ENCODE assay signal across 11 cellular contexts in genomic region chr10:34985823-34986222, GRCh38.
A peak's percentile ranks its signal among the peaks of the same experiment; 100 is the strongest.
DNase-seq lines count a peak whose midpoint lies in the region; ATAC-seq, FAIRE-seq and TF ChIP-seq lines count a peak whose summit lies in the region.
"Had no signal": no experiment of that assay in that cellular context is flagged by ENCODE, and none has a peak within 500 bp of the region (broad histone marks: within the 10 kb centered on the region; RNA-seq: fewer than 3 reads in every experiment).

No MANE protein-coding gene starts in this region.

- no peak overlapping the region for H3K27ac ChIP-seq in A549
- H3K27ac ChIP-seq: neutrophil had no signal

- FAIRE-seq in A549 (lab: Jason Lieb, UNC) (no peak), RCC 7860 (lab: Jason Lieb, UNC) (no peak)

- TF ChIP-seq RAD21 in A549 (conservative IDR thresholded peaks at IDR 0.05 in 1 of 2, IDR thresholded peaks at IDR 0.05 in 1 of 2), result peak; percentile 19 to 57; a peak in 2 of 5 replicates

- ATAC-seq in A549 (peak in 1 of 2 experiments; percentile 82; a peak in 3 of 6 replicates), omental fat pad (ENCODE audit: low FRiP score) (no peak)

- 31% methylated on average over 2 of the region's 2 CpGs for WGBS in A549 (ENCODE audit: missing lambda C conversion rate)

- no peak for TF ChIP-seq EP300 in A549 (IDR thresholded peaks at IDR 0.05)

- POLR2A ChIA-PET in A549 (lab: Yijun Ruan, JAX), result no interaction called here

- TF ChIP-seq CTCF in A549 (IDR thresholded peaks at IDR 0.05), result no peak
- TF ChIP-seq CTCF in GM13977 (IDR thresholded peaks at IDR 0.05; ENCODE audit: extremely low read depth, insufficient read depth, missing control alignments), result peak; percentile 8
- TF ChIP-seq CTCF in fibroblast of pulmonary artery (IDR thresholded peaks at IDR 0.05; ENCODE audit: low read length, missing control alignments), result peak; percentile 47
- no peak for TF ChIP-seq CTCF in omental fat pad (IDR thresholded peaks at IDR 0.05)

- H3K4me3 ChIP-seq in A549 (no peak overlapping the region), fibroblast of pulmonary artery (replicated peaks; ENCODE audit: low read depth, low read length) (no peak overlapping the region)

- peaks cover 29% of the 10 kb centered on the region for H3K9me3 ChIP-seq in A549

- in situ Hi-C loops in GM13977 (cut with MboI; ENCODE audit: low pct_unique_long_range_greater_than_20kb, low sequenced_read_pairs, unreplicated experiment), result no loop called here

- peak in 1 of 2 experiments; percentile 45 for DNase-seq in A549 (ENCODE audit: low read depth in 1 of 2, low spot score in 1 of 2)
- DNase-seq in GM13977 (ENCODE audit: low spot score), result no peak
- DNase-seq in RCC 7860 (ENCODE audit: low spot score), result peak; percentile 18
- peak; percentile 50 for DNase-seq in fibroblast of pulmonary artery (ENCODE audit: low read depth)
- DNase-seq in GDM1 (lab: John Stamatoyannopoulos, UW), result no peak
- no peak for DNase-seq in omental fat pad (ENCODE audit: low spot score)
- DNase-seq in ecto neural progenitor cell (ENCODE audit: low spot score), result no peak
- DNase-seq in stimulated activated CD4-positive, alpha-beta T cell treated with anti-CD3 and anti-CD28 coated beads, Interleukin-4, amount 100 ng/mL, for 1 hour, result no peak
- DNase-seq: activated CD4-positive, alpha-beta memory T cell treated with anti-CD3 and anti-CD28 coated beads for 36 hours; DMS153 had no signal

- no peaks in the 10 kb centered on the region for H3K4me1 ChIP-seq in A549

- CTCF ChIA-PET in A549 (lab: Yijun Ruan, JAX), result interaction anchor here (0.6 to 2.0 kb wide), 5 partner anchors 9 to 320 kb away, joined by 3 to 13 read pairs (median 3); no protein-coding TSS in a partner anchor

- TF ChIP-seq POLR2A in A549 (IDR thresholded peaks at IDR 0.05; ENCODE audit: low read length), result no peak

- no peak overlapping the region for H3K4me2 ChIP-seq in A549

TF ChIP-seq in A549, 52 proteins besides CTCF, POLR2A, EP300 and RAD21:
- TF ChIP-seq FOSB (CRISPR knock-in tag; IDR thresholded peaks at IDR 0.05) (no peak), FOSL2 (IDR thresholded peaks at IDR 0.05) (no peak), FOSL2 (CRISPR knock-in tag; IDR thresholded peaks at IDR 0.05) (no peak), CBX8 (IDR thresholded peaks at IDR 0.05) (no peak), HOXB13 (CRISPR knock-in tag; IDR thresholded peaks at IDR 0.05; ENCODE audit: low read depth) (no peak), NR3C1 (IDR thresholded peaks at IDR 0.05) (no peak), SMC3 (IDR thresholded peaks at IDR 0.05) (no peak), MAZ (IDR thresholded peaks at IDR 0.05; ENCODE audit: borderline replicate concordance, low read depth, low read length) (no peak), ZNF302 (CRISPR knock-in tag; IDR thresholded peaks at IDR 0.05) (no peak), EHF (CRISPR knock-in tag; IDR thresholded peaks at IDR 0.05) (no peak), CHD4 (IDR thresholded peaks at IDR 0.05; ENCODE audit: borderline replicate concordance) (no peak), ESRRA (IDR thresholded peaks at IDR 0.05; ENCODE audit: borderline replicate concordance, low read length) (no peak), CHD2 (IDR thresholded peaks at IDR 0.05; ENCODE audit: low read length, partially characterized antibody) (no peak), HES2 (IDR thresholded peaks at IDR 0.05) (no peak), RNF2 (IDR thresholded peaks at IDR 0.05; ENCODE audit: borderline replicate concordance, low read depth) (no peak), SREBF2 (IDR thresholded peaks at IDR 0.05) (no peak), NPAS2 (CRISPR knock-in tag; IDR thresholded peaks at IDR 0.05; ENCODE audit: borderline replicate concordance) (no peak)
TF ChIP-seq in A549: peak in this region for 0.

Comparison
In these comparisons a context has a peak if more than half of its experiments do, and no peak if none do; other contexts are left out.
1. DNase-seq: peak in RCC 7860 (single experiment) and fibroblast of pulmonary artery (single experiment); none in GM13977 (single experiment), GDM1 (single experiment), omental fat pad (single experiment), ecto neural progenitor cell (single experiment) and stimulated activated CD4-positive, alpha-beta T cell treated with anti-CD3 and anti-CD28 coated beads, Interleukin-4, amount 100 ng/mL, for 1 hour (single experiment).
2. CTCF ChIP-seq: peak in GM13977 (single experiment) and fibroblast of pulmonary artery (single experiment); none in A549 (single experiment) and omental fat pad (0 of 3).